Comparison of ENCODE assay signal across 8 cellular contexts in the genomic region with DNA sequence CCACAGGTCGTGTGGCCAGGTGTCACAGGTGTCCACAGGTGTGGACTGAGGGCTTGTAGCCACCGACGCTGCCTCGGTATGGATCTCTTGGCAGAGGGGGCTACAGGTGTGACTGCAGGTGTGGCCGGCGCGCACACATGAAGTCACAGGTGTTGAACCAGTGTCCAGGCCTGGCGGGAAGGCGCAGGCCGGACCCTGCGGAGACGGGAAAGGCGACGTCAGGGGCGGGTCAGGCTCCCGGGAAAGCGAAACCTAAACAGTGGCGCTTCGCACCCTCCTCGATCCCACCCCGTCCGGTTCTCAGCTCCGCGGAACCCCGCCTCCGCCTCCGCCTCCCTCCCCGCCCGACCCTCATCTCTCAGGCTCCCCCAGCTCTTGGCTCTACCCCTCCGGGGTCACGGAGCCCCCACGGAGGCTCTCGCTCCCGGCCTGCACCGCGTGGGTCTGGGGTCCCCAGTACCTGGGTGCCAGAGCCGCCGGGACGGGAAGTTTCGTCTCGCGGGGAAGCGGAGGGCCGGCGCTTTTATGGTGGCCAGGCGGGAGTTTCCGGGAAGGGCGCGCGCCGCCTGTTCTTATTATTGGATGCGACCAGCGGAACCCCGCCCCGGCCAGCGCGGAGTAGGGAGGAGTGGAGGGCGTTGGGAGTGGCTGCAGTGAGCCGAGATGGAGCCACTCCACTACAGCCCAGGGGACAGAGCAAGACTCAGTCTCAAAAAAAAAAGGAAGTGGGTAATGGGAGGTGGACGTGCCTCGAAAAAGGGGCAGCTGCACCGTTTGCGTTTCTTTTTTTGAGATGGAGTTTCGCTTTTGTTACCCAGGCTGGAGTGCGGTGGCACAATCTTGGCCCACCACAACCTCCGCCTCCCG. TPM values are rescaled to one million over a fixed set of nuclear protein-coding genes. Genes with fewer than 3 reads are reported as not detected.
A peak's percentile ranks its signal among the peaks of the same experiment; 100 is the strongest.
DNase-seq lines count a peak whose midpoint lies in the region; ATAC-seq and TF ChIP-seq lines count a peak whose summit lies in the region.

IRF7 (minus strand) TSS at position 498 of the 867 bp plus-strand sequence. CDS start 586 bp downstream, outside the sequence.

- DNase-seq in CD8-positive, alpha-beta T cell, result peak; percentile 65 to 92 (median 87)
- peak; percentile 98 for DNase-seq in GM20000 (ENCODE audit: low spot score)
- peak; percentile 65 for DNase-seq in HS-5 (ENCODE audit: low read depth)
- peak; percentile 58 for DNase-seq in OCI-M2 (lab: John Stamatoyannopoulos, UW; ENCODE audit: unreplicated experiment)
- DNase-seq in activated T-cell treated with anti-CD3 and anti-CD28 coated beads for 48 hours (ENCODE audit: low read depth), result peak; percentile 83
- DNase-seq in epithelial cell of proximal tubule (ENCODE audit: low read depth), result peak; percentile 12
- DNase-seq in stimulated activated CD8-positive, alpha-beta memory T cell treated with anti-CD3 and anti-CD28 coated beads, Interleukin-4, amount 100 ng/mL, for 48 hours, result peak; percentile 92

- H3K27me3 ChIP-seq in CD8-positive, alpha-beta T cell (ENCODE audit: insufficient read depth, low read length), result no peaks in the 10 kb centered on the region
- H3K27me3 ChIP-seq in mucosa of stomach (ENCODE audit: control insufficient read depth, insufficient read depth, low read length), result no peaks in the 10 kb centered on the region

- H3K4me3 ChIP-seq in CD8-positive, alpha-beta T cell (ENCODE audit: low read depth, low read length), result peak within 1 kb of the TSS; percentile 92
- H3K4me3 ChIP-seq in epithelial cell of proximal tubule (ENCODE audit: low read depth, low read length) (peak within 1 kb of the TSS; percentile 82), mucosa of stomach (ENCODE audit: low read length) (peak within 1 kb of the TSS; percentile 21)

- peaks cover 17% of the 10 kb centered on the region for H3K36me3 Mint-ChIP-seq in CD8-positive, alpha-beta T cell

- H3K27ac ChIP-seq in CD8-positive, alpha-beta T cell (ENCODE audit: low read depth, low read length), result peak within 1 kb of the TSS; percentile 83

- CTCF ChIA-PET in CD8-positive, alpha-beta T cell (lab: Charles Lee), result interaction anchor here (0.6 kb wide), 1 partner anchor 132 kb away, joined by 3 read pairs; no protein-coding TSS in a partner anchor

- no peaks in the 10 kb centered on the region for H3K9me3 Mint-ChIP-seq in CD8-positive, alpha-beta T cell

- intact Hi-C loops in CD8-positive, alpha-beta T cell (cut with DNase I, micrococcal nuclease), result loop anchor here in 1 of 2 experiments (1.0 to 10.0 kb wide), 5 partner anchors 27 to 381 kb away; partner anchors contain the start of genes LMNTD2, LRRC56, PHRF1 and PSMD13

- POLR2A ChIA-PET in CD8-positive, alpha-beta T cell (lab: Charles Lee), result interaction anchor here (1.1 to 1.3 kb wide), 2 partner anchors 8 to 40 kb away, joined by 3 to 7 read pairs; partner anchors contain the start of gene PHRF1

- TF ChIP-seq CTCF in CD8-positive, alpha-beta T cell (IDR thresholded peaks at IDR 0.05), result no peak
- no peak for TF ChIP-seq CTCF in GM20000 (IDR thresholded peaks at IDR 0.05; ENCODE audit: extremely low read depth, missing control alignments)
- TF ChIP-seq CTCF in epithelial cell of proximal tubule (conservative IDR thresholded peaks at IDR 0.05; ENCODE audit: low read depth, low read length), result no peak

- peak within 1 kb of the TSS; percentile 94 for H3K27ac Mint-ChIP-seq in CD8-positive, alpha-beta T cell

- H3K27me3 Mint-ChIP-seq in CD8-positive, alpha-beta T cell (ENCODE audit: low read depth), result no peaks in the 10 kb centered on the region

- H3K4me3 Mint-ChIP-seq in CD8-positive, alpha-beta T cell, result peak within 1 kb of the TSS; percentile 92

- peaks cover 30% of the 10 kb centered on the region for H3K4me1 ChIP-seq in CD8-positive, alpha-beta T cell (ENCODE audit: insufficient read depth, low read length)
- peaks cover 40% of the 10 kb centered on the region for H3K4me1 ChIP-seq in mucosa of stomach (ENCODE audit: control insufficient read depth, insufficient read depth, low read length)

- peaks cover 25% of the 10 kb centered on the region for H3K36me3 ChIP-seq in CD8-positive, alpha-beta T cell (ENCODE audit: insufficient read depth, low read length)
- peaks cover 13% of the 10 kb centered on the region for H3K36me3 ChIP-seq in mucosa of stomach (ENCODE audit: control insufficient read depth, insufficient read depth, low read length)

- peaks cover 10% of the 10 kb centered on the region for H3K4me1 Mint-ChIP-seq in CD8-positive, alpha-beta T cell (ENCODE audit: low read depth)

- no peaks in the 10 kb centered on the region for H3K9me3 ChIP-seq in CD8-positive, alpha-beta T cell (ENCODE audit: low read length)
- no peaks in the 10 kb centered on the region for H3K9me3 ChIP-seq in mucosa of stomach (ENCODE audit: control insufficient read depth, low read length)

- peak within 1 kb of the TSS; percentile 81 for H3K9ac ChIP-seq in mucosa of stomach (ENCODE audit: low read length)

- ATAC-seq in CD8-positive, alpha-beta T cell, result peak; percentile 72

RNA-seq across cellular contexts. Expression of gene IRF7, which starts in this region (rescaled TPM):
- 100 to 1,000 TPM; 102 to 106 TPM for total RNA-seq in CD8-positive, alpha-beta T cell
- 25.6 and 40.8 TPM in 2 replicates for total RNA-seq in epithelial cell of proximal tubule

Comparison
In these comparisons a context has a peak if more than half of its experiments do, and no peak if none do; other contexts are left out.
1. Peak in every context shown above with its lines: DNase-seq, ATAC-seq, H3K4me3 ChIP-seq and H3K27ac ChIP-seq.
2. DNase-seq: peak in every context shown above with its lines; median percentile 98 in GM20000; 92 in stimulated activated CD8-positive, alpha-beta memory T cell treated with anti-CD3 and anti-CD28 coated beads, Interleukin-4, amount 100 ng/mL, for 48 hours; 87 in CD8-positive, alpha-beta T cell; 83 in activated T-cell treated with anti-CD3 and anti-CD28 coated beads for 48 hours; 65 in HS-5; 58 in OCI-M2; 12 in epithelial cell of proximal tubule.
3. H3K4me3 ChIP-seq: peak in every context shown above with its lines; median percentile 92 in CD8-positive, alpha-beta T cell; 82 in epithelial cell of proximal tubule; 21 in mucosa of stomach.